Comparison of ENCODE assay signal across 32 cellular contexts in the genomic region with DNA sequence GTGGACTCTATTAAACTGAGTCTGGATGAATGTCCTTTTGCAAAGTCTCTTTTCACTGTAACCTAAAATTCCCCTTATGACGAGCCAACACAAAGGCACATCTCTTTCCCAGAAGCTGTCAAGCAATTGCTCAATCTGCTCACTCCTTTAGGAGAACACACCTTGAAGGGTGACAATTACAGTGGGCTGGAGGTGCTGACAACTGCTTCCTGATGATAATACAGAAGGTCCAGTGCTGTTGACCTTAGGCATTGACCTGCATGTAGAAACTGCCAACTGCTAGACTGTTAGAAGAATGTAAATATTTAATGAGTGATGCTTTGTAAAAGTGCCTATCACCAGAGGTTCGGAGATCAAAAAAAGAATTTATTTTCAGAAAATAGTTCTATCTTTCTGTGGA.
"Had no signal": no experiment of that assay in that cellular context is flagged by ENCODE, and none has a peak within 500 bp of the region (broad histone marks: within the 10 kb centered on the region; RNA-seq: fewer than 3 reads in every experiment).

No MANE protein-coding gene starts in this region.

- H3K27me3 ChIP-seq: ascending aorta, breast epithelium, cardiac muscle cell, colonic mucosa, esophagus squamous epithelium, gastroesophageal sphincter, heart right ventricle had no signal

- H3K9me3 ChIP-seq: ascending aorta, breast epithelium, colonic mucosa, esophagus squamous epithelium, gastroesophageal sphincter, heart right ventricle had no signal

- H3K36me3 ChIP-seq: ascending aorta, breast epithelium, cardiac muscle cell, colonic mucosa, esophagus squamous epithelium, gastroesophageal sphincter, heart right ventricle had no signal

- ATAC-seq: activated naive CD4-positive, alpha-beta T cell treated with anti-CD3 and anti-CD28 coated beads, Interleukin-2, amount 50 U/mL, for 72 hours; activated T-cell treated with anti-CD3 and anti-CD28 coated beads, Interleukin-2, amount 50 U/mL, for 72 hours; gastroesophageal sphincter; heart right ventricle; WTC11 had no signal

- H3K4me3 ChIP-seq: ascending aorta, breast epithelium, cardiac muscle cell, colonic mucosa, esophagus squamous epithelium, gastroesophageal sphincter, heart right ventricle had no signal

- FAIRE-seq: endometrium, endothelial cell of umbilical vein, TTC549 had no signal

- H3K27ac ChIP-seq: ascending aorta, breast epithelium, cardiac muscle cell, colonic mucosa, epithelial cell of prostate, esophagus squamous epithelium, gastroesophageal sphincter, heart right ventricle, VCaP had no signal

- H3K4me1 ChIP-seq: breast epithelium, colonic mucosa, esophagus squamous epithelium, gastroesophageal sphincter, heart right ventricle had no signal

- DNase-seq: activated CD4-positive, alpha-beta memory T cell treated with anti-CD3 and anti-CD28 coated beads, Interleukin-2, amount 10 ng/mL, durations not matched to agents 7 days and 5 days; activated CD4-positive, alpha-beta T cell treated with anti-CD3 and anti-CD28 coated beads for 1 hour; activated CD4-positive, alpha-beta T cell treated with anti-CD3 and anti-CD28 coated beads for 4 hours; activated CD4-positive, alpha-beta T cell treated with anti-CD3 and anti-CD28 coated beads, Interleukin-2, amount 10 ng/mL, durations not matched to agents 7 days and 5 days; activated CD4-positive, alpha-beta T cell treated with anti-CD3 and anti-CD28 coated beads, Interleukin-2, amount 50 U/mL, for 4 hours; activated CD8-positive, alpha-beta memory T cell treated with anti-CD3 and anti-CD28 coated beads, Interleukin-2, amount 50 U/mL, for 48 hours; activated gamma-delta T cell; activated naive CD4-positive, alpha-beta T cell; activated naive CD4-positive, alpha-beta T cell treated with anti-CD3 and anti-CD28 coated beads, Interleukin-2, amount 10 ng/mL, durations not matched to agents 7 days and 5 days; activated naive CD8-positive, alpha-beta T cell treated with anti-CD3 and anti-CD28 coated beads, Interleukin-2, amount 10 ng/mL, durations not matched to agents 7 days and 5 days; activated T-cell treated with anti-CD3 and anti-CD28 coated beads for 4 hours; activated T-cell treated with anti-CD3 and anti-CD28 coated beads, Interleukin-2, amount 50 U/mL, for 24 hours; activated T-cell treated with anti-CD3 and anti-CD28 coated beads, Interleukin-2, amount 50 U/mL, for 72 hours; central memory CD4-positive, alpha-beta T cell; cerebellar nuclear complex; colonic mucosa; effector CD8-positive, alpha-beta T cell; esophagus squamous epithelium; foreskin melanocyte; heart right ventricle; T-helper 2 cell had no signal
